In genomic region chr15:51368751-51369450, GRCh38 we compare ENCODE assay signal across 15 cellular contexts. TPM values are rescaled to one million over a fixed set of nuclear protein-coding genes. Genes with fewer than 3 reads are reported as not detected.
A peak's percentile ranks its signal among the peaks of the same experiment; 100 is the strongest.
DNase-seq lines count a peak whose midpoint lies in the region; ATAC-seq and TF ChIP-seq lines count a peak whose summit lies in the region.
"Had no signal": no experiment of that assay in that cellular context is flagged by ENCODE, and none has a peak within 500 bp of the region (broad histone marks: within the 10 kb centered on the region; RNA-seq: fewer than 3 reads in every experiment).

No MANE protein-coding gene starts in this region.

- H3K27me3 ChIP-seq in brain microvascular endothelial cell (replicated peaks) (peaks cover 4% of the 10 kb centered on the region), SK-N-SH (ENCODE audit: insufficient read depth) (no peaks in the 10 kb centered on the region; the same call in 1 of the 2 replicates)
- H3K27me3 ChIP-seq: tibial nerve had no signal

- ATAC-seq in GM21423 (IDR thresholded peaks at IDR 0.05; ENCODE audit: unreplicated experiment) (no peak), HG02981 (IDR thresholded peaks at IDR 0.05; ENCODE audit: unreplicated experiment) (no peak)
- ATAC-seq: activated CD8-positive, alpha-beta T cell treated with anti-CD3 and anti-CD28 coated beads for 36 hours; effector memory CD8-positive, alpha-beta T cell; HCT116 had no signal

- no peaks in the 10 kb centered on the region for H4K20me1 ChIP-seq in SK-N-SH (ENCODE audit: insufficient read depth)

- no peaks in the 10 kb centered on the region for H3K9me3 ChIP-seq in SK-N-SH
- H3K9me3 ChIP-seq: tibial nerve had no signal

- CTCF ChIA-PET in SK-N-SH (lab: Yijun Ruan, JAX) = interaction anchor here (0.8 to 2.7 kb wide), 8 partner anchors 10 to 206 kb away, joined by 3 to 14 read pairs (median 4); no protein-coding TSS in a partner anchor

- no peaks in the 10 kb centered on the region for H3K9me2 ChIP-seq in SK-N-SH

- TF ChIP-seq CTCF in brain microvascular endothelial cell (IDR thresholded peaks at IDR 0.05; ENCODE audit: low read depth, low read length, missing control alignments) (no peak), retinal pigment epithelial cell (conservative IDR thresholded peaks at IDR 0.05; ENCODE audit: low read depth, low read length) (no peak), SK-N-SH (IDR thresholded peaks at IDR 0.05) (no peak)

- H3K4me2 ChIP-seq in SK-N-SH = no peak overlapping the region

- no peak for TF ChIP-seq EP300 in SK-N-SH (IDR thresholded peaks at IDR 0.05; ENCODE audit: borderline replicate concordance in 1 of 2, low read depth in 1 of 2, low read length in 1 of 2)

- no peak for TF ChIP-seq RAD21 in SK-N-SH (IDR thresholded peaks at IDR 0.05; ENCODE audit: low read length)

- in situ Hi-C loops in brain microvascular endothelial cell (cut with HindIII; ENCODE audit: low pct_ligation_motif_present, low sequenced_read_pairs) = no loop called here

- H3K4me3 ChIP-seq in brain microvascular endothelial cell (ENCODE audit: low read depth, low read length) = no peak overlapping the region
- H3K4me3 ChIP-seq in retinal pigment epithelial cell (ENCODE audit: low read length) = no peak overlapping the region
- H3K4me3 ChIP-seq in SK-N-SH (ENCODE audit: low read depth in 2 of 2, low read length in 1 of 2) = no peak overlapping the region
- H3K4me3 ChIP-seq: tibial nerve had no signal

- H3K36me3 ChIP-seq in brain microvascular endothelial cell (replicated peaks) (no peaks in the 10 kb centered on the region), SK-N-SH (replicated peaks in 1 of 2; ENCODE audit: control insufficient read depth in 1 of 2, insufficient read depth in 2 of 2, low read length in 1 of 2) (no peaks in the 10 kb centered on the region)
- H3K36me3 ChIP-seq: tibial nerve had no signal

- peaks cover 0 to 13% of the 10 kb centered on the region in 2 experiments; a peak in 2 of 4 replicates for H3K4me1 ChIP-seq in SK-N-SH (ENCODE audit: control insufficient read depth in 1 of 2, insufficient read depth in 2 of 2, low read depth in 1 of 2, low read length in 1 of 2)

- H2AFZ ChIP-seq in SK-N-SH (ENCODE audit: low read depth) = no peak overlapping the region

- 38% methylated on average over 3 of the region's 3 CpGs for WGBS in SK-N-SH (ENCODE audit: low lambda C conversion rate)

- DNase-seq in AG20443 (ENCODE audit: low spot score) = peak; percentile 35
- peak; percentile 91 for DNase-seq in M059J (ENCODE audit: low read depth)
- DNase-seq in brain microvascular endothelial cell = peak; percentile 48
- peak; percentile 21 for DNase-seq in retinal pigment epithelial cell (ENCODE audit: low read depth)
- DNase-seq in cerebellar cortex (ENCODE audit: low spot score) = no peak
- no peak for DNase-seq in SK-N-SH
- DNase-seq: activated CD8-positive, alpha-beta T cell treated with anti-CD3 and anti-CD28 coated beads for 36 hours; activated effector memory CD4-positive, alpha-beta T cell treated with Interleukin-2 at 50 U/mL for 16 hours; CD4-positive, alpha-beta T cell; effector memory CD8-positive, alpha-beta T cell had no signal

- no peaks in the 10 kb centered on the region for H3K79me2 ChIP-seq in SK-N-SH (ENCODE audit: insufficient read depth)

- H3F3A ChIP-seq in SK-N-SH (replicated peaks; ENCODE audit: insufficient read depth) = no peaks in the 10 kb centered on the region

- H3K27ac ChIP-seq in brain microvascular endothelial cell = no peak overlapping the region
- no peak overlapping the region for H3K27ac ChIP-seq in SK-N-SH (ENCODE audit: low read depth in 2 of 2, low read length in 1 of 2)
- H3K27ac ChIP-seq: HL-60, tibial nerve had no signal

- H3K9ac ChIP-seq in SK-N-SH = no peak overlapping the region

- POLR2A ChIA-PET in SK-N-SH (lab: Yijun Ruan, JAX) = no interaction called here

TF ChIP-seq in SK-N-SH, 30 proteins besides CTCF, POLR2A, EP300 and RAD21:
- TF ChIP-seq PBX3 (IDR thresholded peaks at IDR 0.05) (no peak), TCF12 (IDR thresholded peaks at IDR 0.05) (no peak), GABPA (IDR thresholded peaks at IDR 0.05; ENCODE audit: low read depth) (no peak), TAF1 (IDR thresholded peaks at IDR 0.05; ENCODE audit: borderline replicate concordance, low read depth, low read length) (no peak), NFIC (IDR thresholded peaks at IDR 0.05; ENCODE audit: borderline replicate concordance) (no peak), RCOR1 (IDR thresholded peaks at IDR 0.05; ENCODE audit: low read length) (no peak), MAX (IDR thresholded peaks at IDR 0.05; ENCODE audit: low read depth) (no peak), POLR2AphosphoS5 (IDR thresholded peaks at IDR 0.05; ENCODE audit: low read depth, low read length) (no peak), SIN3A (IDR thresholded peaks at IDR 0.05; ENCODE audit: borderline replicate concordance, low read depth, low read length) (no peak), RFX5 (IDR thresholded peaks at IDR 0.05; ENCODE audit: low read length) (no peak), USF1 (IDR thresholded peaks at IDR 0.05; ENCODE audit: borderline replicate concordance, low read depth) (no peak)

RNA-seq across cellular contexts. Expression of gene GLDN, which starts 27.4 kb away (rescaled TPM):
- total RNA-seq in M059J (2014; rRNA removed; shearing (Covaris generic)) = 0.74 and 1.6 TPM in 2 replicates
- not detected in 2 replicates for polyA plus RNA-seq in SK-N-SH (2012; rRNA removed)
- 0.01 TPM in 1 of 2 replicates, not detected in the other for polyA plus RNA-seq in SK-N-SH (2012; cell fraction: cytosol; rRNA removed)
- 0.02 TPM in 1 of 2 replicates, not detected in the other for polyA plus RNA-seq in SK-N-SH (2012; cell fraction: nucleus; rRNA removed)
- total RNA-seq: activated CD8-positive, alpha-beta T cell treated with anti-CD3 and anti-CD28 coated beads for 36 hours; CD4-positive, alpha-beta T cell had no signal

RNA-seq across cellular contexts. Expression of gene CYP19A1, which starts 30.5 kb away (rescaled TPM):
- 0.12 and 0.86 TPM in 2 replicates for total RNA-seq in M059J (2014; rRNA removed; shearing (Covaris generic))
- 0.03 TPM in 1 of 2 replicates, not detected in the other for polyA plus RNA-seq in SK-N-SH (2012; rRNA removed)
- polyA plus RNA-seq in SK-N-SH (2012; cell fraction: cytosol; rRNA removed) = not detected in 2 replicates
- polyA plus RNA-seq in SK-N-SH (2012; cell fraction: nucleus; rRNA removed) = not detected in 2 replicates
- total RNA-seq: activated CD8-positive, alpha-beta T cell treated with anti-CD3 and anti-CD28 coated beads for 36 hours; CD4-positive, alpha-beta T cell had no signal

Comparison
In these comparisons a context has a peak if more than half of its experiments do, and no peak if none do; other contexts are left out.
1. DNase-seq: peak in AG20443 (single experiment), M059J (single experiment), brain microvascular endothelial cell (single experiment) and retinal pigment epithelial cell (single experiment); none in cerebellar cortex (single experiment) and SK-N-SH (single experiment).